7 cellular contexts compared by ENCODE assay signal in the genomic region with DNA sequence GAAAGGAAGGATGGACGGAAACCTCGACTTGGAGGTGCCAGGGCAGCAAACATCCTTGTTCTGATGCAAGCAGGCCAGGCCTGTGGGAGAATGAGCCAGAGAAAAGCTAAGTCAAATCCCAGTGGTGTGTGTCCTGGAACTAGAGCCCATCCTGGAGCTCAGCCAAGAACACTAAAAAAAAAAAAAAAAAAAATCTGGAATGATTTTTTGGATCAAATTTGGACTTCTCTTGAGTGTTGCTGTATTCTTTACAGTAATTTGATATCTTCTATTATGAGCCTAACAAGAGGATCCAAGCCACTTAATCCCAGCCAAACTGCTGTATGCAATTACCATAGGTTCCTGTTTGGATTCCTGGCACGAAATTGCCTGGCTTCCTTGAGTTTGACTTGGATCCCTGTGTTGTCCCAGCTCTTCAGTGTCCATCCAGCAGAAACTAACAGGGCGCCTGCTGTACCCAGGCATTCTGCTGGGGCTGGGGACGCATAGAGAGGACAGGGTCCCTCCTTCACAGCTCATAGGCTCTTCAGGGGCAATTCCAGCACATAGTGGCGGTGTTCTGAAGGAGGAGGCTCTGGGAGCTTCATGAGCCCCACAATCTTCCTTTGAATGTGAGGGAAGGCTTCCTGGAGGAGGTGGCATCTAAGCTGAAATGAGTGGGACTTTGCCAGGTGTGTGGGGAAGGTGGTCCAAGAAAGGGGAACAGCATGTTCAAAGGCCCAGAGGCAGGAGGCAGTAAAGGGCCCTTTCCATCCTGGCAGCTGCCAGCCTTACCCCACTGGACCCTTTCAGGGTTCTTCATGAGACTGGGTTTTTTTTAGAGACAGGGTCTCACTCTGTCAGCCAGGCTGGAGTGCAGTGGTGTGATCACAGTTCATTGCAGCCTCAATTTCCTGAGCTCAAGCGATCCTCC. TPM values are rescaled to one million over a fixed set of nuclear protein-coding genes. Genes with fewer than 3 reads are reported as not detected.
DNase-seq lines count a peak whose midpoint lies in the region; ATAC-seq and TF ChIP-seq lines count a peak whose summit lies in the region.
"Had no signal": no experiment of that assay in that cellular context is flagged by ENCODE, and none has a peak within 500 bp of the region (broad histone marks: within the 10 kb centered on the region; RNA-seq: fewer than 3 reads in every experiment).

No MANE protein-coding gene starts in this region.

- TF ChIP-seq CTCF in adrenal gland (IDR thresholded peaks at IDR 0.05), result no peak

- no peak overlapping the region for H3K4me3 ChIP-seq in adrenal gland

- WGBS in adrenal gland, 4 donors, result 47 to 67% (median 58%) methylated on average over 4 to 7 of the region's 7 CpGs

- H3K27me3 ChIP-seq in adrenal gland, result no peaks in the 10 kb centered on the region

- ATAC-seq in HG02840 (IDR thresholded peaks at IDR 0.05; ENCODE audit: low FRiP score, unreplicated experiment), result no peak

- peak overlapping the region; percentile 18 to 81 (median 62) for H3K27ac ChIP-seq in adrenal gland

- TF ChIP-seq POLR2A in adrenal gland (IDR thresholded peaks at IDR 0.05), result peak in 1 of 2 donors; percentile 39

- intact Hi-C loops in adrenal gland (cut with DNase I), result no loop called here

- H3K4me1 ChIP-seq in adrenal gland (replicated peaks in 1 of 2), result peaks cover 21 to 22% of the 10 kb centered on the region in 2 donors

- peaks cover 0 to 84% of the 10 kb centered on the region in 2 donors for H3K36me3 ChIP-seq in adrenal gland (replicated peaks in 1 of 2)

- H3K9me3 ChIP-seq in adrenal gland (replicated peaks in 1 of 3), result no peaks in the 10 kb centered on the region

- DNase-seq in DMS79 treated with DMSO at 0.1 percent for 48 hours (lab: John Stamatoyannopoulos, UW) (peak; percentile 97), adrenal gland (peak in 6 of 7 donors; percentile 75 to 86 (median 83)), myocyte (ENCODE audit: low read depth) (peak; percentile 65), COLO668 (lab: John Stamatoyannopoulos, UW; ENCODE audit: unreplicated experiment) (no peak), occipital lobe (lab: John Stamatoyannopoulos, UW) (no peak)
- DNase-seq: activated naive CD4-positive, alpha-beta T cell treated with Interleukin-2 at 50 U/mL for 16 hours had no signal

RNA-seq across cellular contexts. Expression of a gene that starts 24.7 kb away (rescaled TPM):
- total RNA-seq in adrenal gland (1,000 to 10,000 TPM; 1,400 to 3,548 (median 1,755) TPM), myocyte (24.1 and 28.3 TPM in 2 replicates), occipital lobe (7.2 TPM)
- polyA plus RNA-seq in adrenal gland, result 1,000 to 10,000 TPM in 1 of 3 donors, 100 to 1,000 TPM in 2; 337 to 1,831 (median 896) TPM
- 98.4 TPM for polyA plus RNA-seq in myocyte (2012)

RNA-seq across cellular contexts. Expression of a gene that starts 47.5 kb away (rescaled TPM):
- total RNA-seq in adrenal gland (10 to 100 TPM; 15.8 to 80.4 (median 57.4) TPM), myocyte (7.8 and 10.8 TPM in 2 replicates), occipital lobe (1.1 TPM)
- polyA plus RNA-seq in adrenal gland, result 10 to 100 TPM; 20.8 to 96.9 (median 48.1) TPM
- 19.6 TPM for polyA plus RNA-seq in myocyte (2012)

RNA-seq across cellular contexts. Expression of a gene that starts 54.3 kb away (rescaled TPM):
- 1 to 10 TPM in 2 of 8 donors, under 1 TPM in 2, not detected in 4; 0.47 to 1.5 (median 0.91) TPM for total RNA-seq in adrenal gland
- under 1 TPM in 2 of 3 donors, not detected in 1; 0.15 to 0.27 TPM for polyA plus RNA-seq in adrenal gland
- total RNA-seq in myocyte, result 0.08 and 0.21 TPM in 2 replicates
- polyA plus RNA-seq in myocyte (2012), result 0.42 TPM
- 0.47 TPM for total RNA-seq in occipital lobe

RNA-seq across cellular contexts. Expression of a gene that starts 57.0 kb away (rescaled TPM):
- total RNA-seq in adrenal gland (100 to 1,000 TPM; 197 to 429 (median 293) TPM), myocyte (249 and 277 TPM in 2 replicates), occipital lobe (337 TPM)
- 100 to 1,000 TPM; 144 to 521 (median 178) TPM for polyA plus RNA-seq in adrenal gland
- polyA plus RNA-seq in myocyte (2012), result 230 TPM

Comparison
In these comparisons a context has a peak if more than half of its experiments do, and no peak if none do; other contexts are left out.
1. DNase-seq: peak in DMS79 treated with DMSO at 0.1 percent for 48 hours (single experiment), adrenal gland (6 of 7) and myocyte (single experiment); none in COLO668 (single experiment) and occipital lobe (single experiment).
2. RNA of a gene that starts 24.7 kb away (total RNA-seq): 1,400 to 3,548 TPM in adrenal gland; 24.1 to 28.3 TPM in myocyte and 7.2 TPM in occipital lobe (single experiment); every median in the first group is over 10 times any median in the second.